8 cellular contexts compared by ENCODE assay signal in the genomic region with DNA sequence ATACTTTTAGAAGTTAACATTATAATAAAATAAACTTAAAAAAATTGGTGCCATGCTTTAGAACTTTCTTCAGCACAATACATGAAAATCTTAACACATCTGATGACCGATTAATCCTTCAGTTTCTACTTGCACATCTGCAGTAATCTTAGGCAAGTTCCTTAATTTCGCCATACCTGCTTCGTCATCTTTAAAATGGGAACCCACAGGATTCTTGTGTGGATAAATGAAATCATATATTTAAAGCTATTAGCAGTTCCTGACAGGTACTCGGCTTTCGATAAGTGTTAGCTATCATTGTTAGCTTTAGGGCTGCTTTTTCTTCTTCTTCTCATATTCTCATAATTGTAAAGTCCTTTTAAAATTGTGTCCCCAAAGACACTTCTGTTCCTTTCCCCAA. TPM values are rescaled to one million over a fixed set of nuclear protein-coding genes. Genes with fewer than 3 reads are reported as not detected.
DNase-seq lines count a peak whose midpoint lies in the region; ATAC-seq and TF ChIP-seq lines count a peak whose summit lies in the region.

No MANE protein-coding gene starts in this region.

- H3K79me2 ChIP-seq in GM23338 (replicated peaks; ENCODE audit: insufficient read depth): peaks cover 21% of the 10 kb centered on the region; the same call in 1 of the 2 replicates

- 22 to 33% methylated on average over 5 of the region's 5 CpGs for WGBS in esophagus squamous epithelium, 2 donors

- no peaks in the 10 kb centered on the region for H3F3A ChIP-seq in GM23338 (replicated peaks; ENCODE audit: low read depth)

- H3K27me3 Mint-ChIP-seq in GM23338 (ENCODE audit: insufficient read depth, low read depth, poor library complexity): no peaks in the 10 kb centered on the region

- no peaks in the 10 kb centered on the region for H3K36me3 Mint-ChIP-seq in GM23338 (ENCODE audit: low read depth)

- H4K20me1 ChIP-seq in GM23338 (replicated peaks; ENCODE audit: insufficient read depth): no peaks in the 10 kb centered on the region

- no peaks in the 10 kb centered on the region for H3K4me1 ChIP-seq in GM23338 (ENCODE audit: insufficient read depth)
- peaks cover 4 to 20% (median 5%) of the 10 kb centered on the region in 3 donors for H3K4me1 ChIP-seq in esophagus squamous epithelium

- TF ChIP-seq CTCF in GM23338 (conservative IDR thresholded peaks at IDR 0.05; ENCODE audit: low read depth in 2 of 2) (no peak), esophagus squamous epithelium (IDR thresholded peaks at IDR 0.05) (no peak), retinal pigment epithelial cell (conservative IDR thresholded peaks at IDR 0.05; ENCODE audit: low read depth, low read length) (no peak)

- no peak overlapping the region for H3K27ac Mint-ChIP-seq in GM23338

- TF ChIP-seq POLR2A in esophagus squamous epithelium (IDR thresholded peaks at IDR 0.05): no peak

- H3K27ac ChIP-seq in GM23338 (ENCODE audit: low read depth) (no peak overlapping the region), esophagus squamous epithelium (peak overlapping the region; percentile 80 to 90 (median 87))

- intact Hi-C loops in esophagus squamous epithelium (cut with DNase I): no loop called here

- H2AFZ ChIP-seq in GM23338: peak overlapping the region; percentile 73

- no peaks in the 10 kb centered on the region for H3K9me3 ChIP-seq in esophagus squamous epithelium

- H3K4me2 ChIP-seq in GM23338: peak overlapping the region; percentile 74

- ATAC-seq in GM23338 (no peak), HG02759 (IDR thresholded peaks at IDR 0.05; ENCODE audit: unreplicated experiment) (no peak), HG02981 (IDR thresholded peaks at IDR 0.05; ENCODE audit: unreplicated experiment) (no peak)

- DNase-seq in GM23338 (ENCODE audit: low spot score) (no peak), RPMI8226 (peak; percentile 25), esophagus squamous epithelium (lab: John Stamatoyannopoulos, UW) (no peak), retinal pigment epithelial cell (ENCODE audit: low read depth) (no peak), putamen (ENCODE audit: low spot score) (no peak), HuH-7.5 (ENCODE audit: low spot score) (no peak)

- no peaks in the 10 kb centered on the region for H3K9me3 Mint-ChIP-seq in GM23338

- no peaks in the 10 kb centered on the region for H3K27me3 ChIP-seq in GM23338 (ENCODE audit: insufficient read depth)
- H3K27me3 ChIP-seq in esophagus squamous epithelium: no peaks in the 10 kb centered on the region

- H3K36me3 ChIP-seq in GM23338 (ENCODE audit: insufficient read depth) (no peaks in the 10 kb centered on the region), esophagus squamous epithelium (no peaks in the 10 kb centered on the region)

- H3K4me1 Mint-ChIP-seq in GM23338: no peaks in the 10 kb centered on the region

- peak overlapping the region; percentile 67 for H3K4me3 ChIP-seq in GM23338
- peak overlapping the region; percentile 72 to 91 (median 77) for H3K4me3 ChIP-seq in esophagus squamous epithelium
- peak overlapping the region; percentile 96 for H3K4me3 ChIP-seq in retinal pigment epithelial cell (ENCODE audit: low read length)

- H3K4me3 Mint-ChIP-seq in GM23338: peak overlapping the region; percentile 94

- H3K9me2 ChIP-seq in GM23338 (ENCODE audit: insufficient read depth): no peaks in the 10 kb centered on the region

TF ChIP-seq in GM23338, 12 proteins besides CTCF, POLR2A, EP300 and RAD21 (continues in another document):
- TF ChIP-seq, protein P1, sequence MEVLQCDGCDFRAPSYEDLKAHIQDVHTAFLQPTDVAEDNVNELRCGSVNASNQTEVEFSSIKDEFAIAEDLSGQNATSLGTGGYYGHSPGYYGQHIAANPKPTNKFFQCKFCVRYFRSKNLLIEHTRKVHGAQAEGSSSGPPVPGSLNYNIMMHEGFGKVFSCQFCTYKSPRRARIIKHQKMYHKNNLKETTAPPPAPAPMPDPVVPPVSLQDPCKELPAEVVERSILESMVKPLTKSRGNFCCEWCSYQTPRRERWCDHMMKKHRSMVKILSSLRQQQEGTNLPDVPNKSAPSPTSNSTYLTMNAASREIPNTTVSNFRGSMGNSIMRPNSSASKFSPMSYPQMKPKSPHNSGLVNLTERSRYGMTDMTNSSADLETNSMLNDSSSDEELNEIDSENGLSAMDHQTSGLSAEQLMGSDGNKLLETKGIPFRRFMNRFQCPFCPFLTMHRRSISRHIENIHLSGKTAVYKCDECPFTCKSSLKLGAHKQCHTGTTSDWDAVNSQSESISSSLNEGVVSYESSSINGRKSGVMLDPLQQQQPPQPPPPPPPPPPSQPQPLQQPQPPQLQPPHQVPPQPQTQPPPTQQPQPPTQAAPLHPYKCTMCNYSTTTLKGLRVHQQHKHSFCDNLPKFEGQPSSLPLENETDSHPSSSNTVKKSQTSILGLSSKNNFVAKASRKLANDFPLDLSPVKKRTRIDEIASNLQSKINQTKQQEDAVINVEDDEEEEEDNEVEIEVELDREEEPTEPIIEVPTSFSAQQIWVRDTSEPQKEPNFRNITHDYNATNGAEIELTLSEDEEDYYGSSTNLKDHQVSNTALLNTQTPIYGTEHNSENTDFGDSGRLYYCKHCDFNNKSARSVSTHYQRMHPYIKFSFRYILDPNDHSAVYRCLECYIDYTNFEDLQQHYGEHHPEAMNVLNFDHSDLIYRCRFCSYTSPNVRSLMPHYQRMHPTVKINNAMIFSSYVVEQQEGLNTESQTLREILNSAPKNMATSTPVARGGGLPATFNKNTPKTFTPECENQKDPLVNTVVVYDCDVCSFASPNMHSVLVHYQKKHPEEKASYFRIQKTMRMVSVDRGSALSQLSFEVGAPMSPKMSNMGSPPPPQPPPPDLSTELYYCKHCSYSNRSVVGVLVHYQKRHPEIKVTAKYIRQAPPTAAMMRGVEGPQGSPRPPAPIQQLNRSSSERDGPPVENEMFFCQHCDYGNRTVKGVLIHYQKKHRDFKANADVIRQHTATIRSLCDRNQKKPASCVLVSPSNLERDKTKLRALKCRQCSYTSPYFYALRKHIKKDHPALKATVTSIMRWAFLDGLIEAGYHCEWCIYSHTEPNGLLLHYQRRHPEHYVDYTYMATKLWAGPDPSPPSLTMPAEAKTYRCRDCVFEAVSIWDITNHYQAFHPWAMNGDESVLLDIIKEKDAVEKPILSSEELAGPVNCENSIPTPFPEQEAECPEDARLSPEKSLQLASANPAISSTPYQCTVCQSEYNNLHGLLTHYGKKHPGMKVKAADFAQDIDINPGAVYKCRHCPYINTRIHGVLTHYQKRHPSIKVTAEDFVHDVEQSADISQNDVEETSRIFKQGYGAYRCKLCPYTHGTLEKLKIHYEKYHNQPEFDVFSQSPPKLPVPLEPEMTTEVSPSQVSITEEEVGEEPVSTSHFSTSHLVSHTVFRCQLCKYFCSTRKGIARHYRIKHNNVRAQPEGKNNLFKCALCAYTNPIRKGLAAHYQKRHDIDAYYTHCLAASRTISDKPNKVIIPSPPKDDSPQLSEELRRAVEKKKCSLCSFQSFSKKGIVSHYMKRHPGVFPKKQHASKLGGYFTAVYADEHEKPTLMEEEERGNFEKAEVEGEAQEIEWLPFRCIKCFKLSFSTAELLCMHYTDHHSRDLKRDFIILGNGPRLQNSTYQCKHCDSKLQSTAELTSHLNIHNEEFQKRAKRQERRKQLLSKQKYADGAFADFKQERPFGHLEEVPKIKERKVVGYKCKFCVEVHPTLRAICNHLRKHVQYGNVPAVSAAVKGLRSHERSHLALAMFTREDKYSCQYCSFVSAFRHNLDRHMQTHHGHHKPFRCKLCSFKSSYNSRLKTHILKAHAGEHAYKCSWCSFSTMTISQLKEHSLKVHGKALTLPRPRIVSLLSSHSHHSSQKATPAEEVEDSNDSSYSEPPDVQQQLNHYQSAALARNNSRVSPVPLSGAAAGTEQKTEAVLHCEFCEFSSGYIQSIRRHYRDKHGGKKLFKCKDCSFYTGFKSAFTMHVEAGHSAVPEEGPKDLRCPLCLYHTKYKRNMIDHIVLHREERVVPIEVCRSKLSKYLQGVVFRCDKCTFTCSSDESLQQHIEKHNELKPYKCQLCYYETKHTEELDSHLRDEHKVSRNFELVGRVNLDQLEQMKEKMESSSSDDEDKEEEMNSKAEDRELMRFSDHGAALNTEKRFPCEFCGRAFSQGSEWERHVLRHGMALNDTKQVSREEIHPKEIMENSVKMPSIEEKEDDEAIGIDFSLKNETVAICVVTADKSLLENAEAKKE (CRISPR knock-in tag; IDR thresholded peaks at IDR 0.05): no peak
- TF ChIP-seq ZNF114 (CRISPR knock-in tag; IDR thresholded peaks at IDR 0.05) (no peak), POLR2AphosphoS5 (IDR thresholded peaks at IDR 0.05; ENCODE audit: low read depth) (no peak), ZNF331 (CRISPR knock-in tag; IDR thresholded peaks at IDR 0.05; ENCODE audit: low read depth) (no peak), STAT1 (IDR thresholded peaks at IDR 0.05; ENCODE audit: unreplicated experiment) (no peak), JUNB (IDR thresholded peaks at IDR 0.05; ENCODE audit: unreplicated experiment) (no peak)
- TF ChIP-seq, protein P2, sequence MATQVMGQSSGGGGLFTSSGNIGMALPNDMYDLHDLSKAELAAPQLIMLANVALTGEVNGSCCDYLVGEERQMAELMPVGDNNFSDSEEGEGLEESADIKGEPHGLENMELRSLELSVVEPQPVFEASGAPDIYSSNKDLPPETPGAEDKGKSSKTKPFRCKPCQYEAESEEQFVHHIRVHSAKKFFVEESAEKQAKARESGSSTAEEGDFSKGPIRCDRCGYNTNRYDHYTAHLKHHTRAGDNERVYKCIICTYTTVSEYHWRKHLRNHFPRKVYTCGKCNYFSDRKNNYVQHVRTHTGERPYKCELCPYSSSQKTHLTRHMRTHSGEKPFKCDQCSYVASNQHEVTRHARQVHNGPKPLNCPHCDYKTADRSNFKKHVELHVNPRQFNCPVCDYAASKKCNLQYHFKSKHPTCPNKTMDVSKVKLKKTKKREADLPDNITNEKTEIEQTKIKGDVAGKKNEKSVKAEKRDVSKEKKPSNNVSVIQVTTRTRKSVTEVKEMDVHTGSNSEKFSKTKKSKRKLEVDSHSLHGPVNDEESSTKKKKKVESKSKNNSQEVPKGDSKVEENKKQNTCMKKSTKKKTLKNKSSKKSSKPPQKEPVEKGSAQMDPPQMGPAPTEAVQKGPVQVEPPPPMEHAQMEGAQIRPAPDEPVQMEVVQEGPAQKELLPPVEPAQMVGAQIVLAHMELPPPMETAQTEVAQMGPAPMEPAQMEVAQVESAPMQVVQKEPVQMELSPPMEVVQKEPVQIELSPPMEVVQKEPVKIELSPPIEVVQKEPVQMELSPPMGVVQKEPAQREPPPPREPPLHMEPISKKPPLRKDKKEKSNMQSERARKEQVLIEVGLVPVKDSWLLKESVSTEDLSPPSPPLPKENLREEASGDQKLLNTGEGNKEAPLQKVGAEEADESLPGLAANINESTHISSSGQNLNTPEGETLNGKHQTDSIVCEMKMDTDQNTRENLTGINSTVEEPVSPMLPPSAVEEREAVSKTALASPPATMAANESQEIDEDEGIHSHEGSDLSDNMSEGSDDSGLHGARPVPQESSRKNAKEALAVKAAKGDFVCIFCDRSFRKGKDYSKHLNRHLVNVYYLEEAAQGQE (IDR thresholded peaks at IDR 0.05; ENCODE audit: unreplicated experiment): no peak

RNA-seq across cellular contexts. Expression of a gene that starts 0.9 kb away (rescaled TPM):
- total RNA-seq in GM23338 (2014; rRNA removed; shearing (Covaris generic)): 12.3 and 20.5 TPM in 2 replicates
- 3.2 and 4.3 TPM in 2 replicates for polyA plus RNA-seq in GM23338 (2016; fragmentation: Nextera tagmentation; extraction: Ambion mirVana)
- total RNA-seq in esophagus squamous epithelium: 10 to 100 TPM; 14.1 to 32.5 (median 28.1) TPM

RNA-seq across cellular contexts. Expression of a gene that starts 5.0 kb away (rescaled TPM):
- total RNA-seq in GM23338 (2014; rRNA removed; shearing (Covaris generic)): not detected in 2 replicates
- polyA plus RNA-seq in GM23338 (2016; fragmentation: Nextera tagmentation; extraction: Ambion mirVana): not detected in 2 replicates
- not detected for total RNA-seq in esophagus squamous epithelium
